Comparison of ENCODE assay signal across 19 cellular contexts in genomic region chr9:135134253-135135028, GRCh38. TPM values are rescaled to one million over a fixed set of nuclear protein-coding genes. Genes with fewer than 3 reads are reported as not detected.
DNase-seq lines count a peak whose midpoint lies in the region; ATAC-seq and FAIRE-seq lines count a peak whose summit lies in the region.
"Had no signal": no experiment of that assay in that cellular context is flagged by ENCODE, and none has a peak within 500 bp of the region (broad histone marks: within the 10 kb centered on the region; RNA-seq: fewer than 3 reads in every experiment).

No MANE protein-coding gene starts in this region.

- peak; percentile 6 for DNase-seq in Right ventricle myocardium superior
- DNase-seq in cardiac septum (ENCODE audit: low spot score) = no peak
- DNase-seq in NCI-H345 treated with DMSO at 0.1 percent for 48 hours (lab: John Stamatoyannopoulos, UW; ENCODE audit: unreplicated experiment) = peak; percentile 67
- no peak for DNase-seq in cerebellar cortex (ENCODE audit: low spot score)
- no peak for DNase-seq in GDM1 (lab: John Stamatoyannopoulos, UW)
- no peak for DNase-seq in HTR-8/SVneo (ENCODE audit: insufficient read length, low spot score)
- DNase-seq: activated gamma-delta T cell; CD4-positive, alpha-beta memory T cell; dorsolateral prefrontal cortex; EL; Kasumi-1; naive thymus-derived CD8-positive, alpha-beta T cell; NCI-H1105 treated with DMSO at 0.1 percent for 48 hours; NCI-H226; T-helper 17 cell had no signal

- intact Hi-C loops in Right ventricle myocardium superior (cut with DNase I) = no loop called here
- intact Hi-C loops in cardiac septum (cut with DNase I) = no loop called here

- no peak for FAIRE-seq in HTR-8/SVneo (lab: Jason Lieb, UNC)
- FAIRE-seq: H1 had no signal

- no peak for ATAC-seq in Right ventricle myocardium superior (ENCODE audit: poor library complexity)
- peak; percentile 13 for ATAC-seq in esophagus mucosa
- no peak for ATAC-seq in GM18502 (IDR thresholded peaks at IDR 0.05; ENCODE audit: poor library complexity, unreplicated experiment)
- ATAC-seq: gastroesophageal sphincter; naive thymus-derived CD8-positive, alpha-beta T cell; T-helper 17 cell had no signal

RNA-seq across cellular contexts. Expression of gene OLFM1, which starts 47.0 kb away (rescaled TPM):
- total RNA-seq in Right ventricle myocardium superior = 11.9 TPM
- total RNA-seq in cardiac septum = 8.6 TPM
- 4.9 TPM for total RNA-seq in esophagus mucosa
- total RNA-seq: CD4-positive, alpha-beta memory T cell; naive thymus-derived CD8-positive, alpha-beta T cell; T-helper 17 cell had no signal

Comparison
In these comparisons a context has a peak if more than half of its experiments do, and no peak if none do; other contexts are left out.
1. DNase-seq: peak in Right ventricle myocardium superior (single experiment) and NCI-H345 treated with DMSO at 0.1 percent for 48 hours (single experiment); none in cardiac septum (single experiment), cerebellar cortex (single experiment), GDM1 (single experiment) and HTR-8/SVneo (single experiment).